ENCODE assay signal across 1 cellular context in the genomic region with DNA sequence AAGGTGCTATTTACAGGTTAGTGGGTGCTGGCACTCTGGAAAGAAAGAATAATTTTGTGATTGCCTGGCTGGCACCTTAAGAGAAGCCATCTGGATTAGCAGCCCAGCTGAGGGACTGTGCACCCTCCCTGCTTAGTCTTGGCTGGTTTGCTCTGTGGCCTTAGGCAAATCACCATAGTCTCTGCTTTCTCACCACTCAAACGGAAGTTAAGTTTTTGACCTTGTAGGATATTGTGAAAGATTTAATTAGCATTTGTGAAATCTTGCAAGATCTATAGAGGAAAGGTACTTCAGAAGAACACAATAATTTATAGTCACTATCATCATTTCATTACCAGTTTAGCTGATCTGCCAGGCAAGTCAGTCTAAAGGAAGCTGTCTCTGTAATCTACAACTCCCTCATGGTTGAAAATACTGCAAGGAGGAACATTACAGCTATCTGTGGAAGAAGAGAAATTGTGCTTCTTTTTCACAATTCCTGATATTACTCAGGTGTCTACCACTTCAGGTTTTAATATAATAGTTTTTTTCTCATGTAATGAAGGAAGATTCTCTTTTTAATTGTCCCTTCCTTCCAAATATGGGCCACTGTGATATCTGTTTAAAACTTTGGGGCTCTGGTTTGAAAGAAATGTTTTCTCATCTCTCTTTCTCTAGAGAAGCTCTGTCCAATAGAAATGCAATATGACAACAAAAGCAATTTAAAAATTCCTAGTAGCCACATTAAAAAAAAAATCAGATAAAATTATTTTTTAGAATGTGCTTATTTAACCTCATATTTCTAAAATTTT.
TF ChIP-seq lines count a peak whose summit lies in the region.

No MANE protein-coding gene starts in this region.

TF ChIP-seq in GM12878, 131 proteins besides CTCF, POLR2A, EP300 and RAD21 (continued from another document):
- TF ChIP-seq, protein P1, sequence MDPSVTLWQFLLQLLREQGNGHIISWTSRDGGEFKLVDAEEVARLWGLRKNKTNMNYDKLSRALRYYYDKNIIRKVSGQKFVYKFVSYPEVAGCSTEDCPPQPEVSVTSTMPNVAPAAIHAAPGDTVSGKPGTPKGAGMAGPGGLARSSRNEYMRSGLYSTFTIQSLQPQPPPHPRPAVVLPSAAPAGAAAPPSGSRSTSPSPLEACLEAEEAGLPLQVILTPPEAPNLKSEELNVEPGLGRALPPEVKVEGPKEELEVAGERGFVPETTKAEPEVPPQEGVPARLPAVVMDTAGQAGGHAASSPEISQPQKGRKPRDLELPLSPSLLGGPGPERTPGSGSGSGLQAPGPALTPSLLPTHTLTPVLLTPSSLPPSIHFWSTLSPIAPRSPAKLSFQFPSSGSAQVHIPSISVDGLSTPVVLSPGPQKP (IDR thresholded peaks at IDR 0.05; ENCODE audit: low read depth, low read length): peak; percentile 77
- TF ChIP-seq POU2F2 (IDR thresholded peaks at IDR 0.05; ENCODE audit: borderline replicate concordance, low read depth, low read length) (peak; percentile 93), GABPA (IDR thresholded peaks at IDR 0.05; ENCODE audit: low read depth) (no peak), IKZF1 (conservative IDR thresholded peaks at IDR 0.05) (0 out of 2 replicates have a peak, but pooled peaks have one; percentile 26), CHD4 (IDR thresholded peaks at IDR 0.05) (no peak), DPF2 (IDR thresholded peaks at IDR 0.05) (0 out of 2 replicates have a peak, but pooled peaks have one; percentile 36), RFX5 (IDR thresholded peaks at IDR 0.05; ENCODE audit: low read depth, low read length) (no peak), ZNF207 (IDR thresholded peaks at IDR 0.05; ENCODE audit: borderline replicate concordance) (no peak), HDGF (IDR thresholded peaks at IDR 0.05) (no peak), MYB (IDR thresholded peaks at IDR 0.05; ENCODE audit: borderline replicate concordance, low read depth, low read length) (no peak)
